Comparison of ENCODE assay signal across 35 cellular contexts in the genomic region with DNA sequence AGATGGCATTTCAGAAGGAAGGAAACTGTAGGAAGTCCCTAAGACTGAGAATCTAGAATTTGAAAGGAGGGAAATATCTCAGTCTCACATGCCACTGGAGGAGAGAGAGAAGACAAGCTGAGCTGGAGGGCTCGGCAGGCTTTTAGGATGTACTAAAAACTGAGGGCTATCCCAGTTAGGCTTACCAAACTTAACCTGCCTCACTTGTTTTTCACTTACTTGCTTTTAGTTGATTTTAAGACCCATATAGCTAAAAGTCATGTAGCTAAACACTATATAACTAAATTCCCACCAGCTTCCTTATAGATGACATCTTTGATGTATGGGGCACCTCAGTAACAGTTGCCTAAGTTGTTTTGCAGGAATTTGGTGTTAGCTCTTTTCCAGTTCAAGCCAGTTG.
"Had no signal": no experiment of that assay in that cellular context is flagged by ENCODE, and none has a peak within 500 bp of the region (broad histone marks: within the 10 kb centered on the region; RNA-seq: fewer than 3 reads in every experiment).

No MANE protein-coding gene starts in this region.

- H3K9ac ChIP-seq: KMS-11 had no signal

- H3K4me2 ChIP-seq: KMS-11 had no signal

- H3K36me3 ChIP-seq: MG63 had no signal

- H3K4me3 ChIP-seq: MG63 had no signal

- H3K9me3 ChIP-seq: MG63 had no signal

- DNase-seq: Karpas-422, Kasumi-1, MG63, MM.1S, MV-4-11, NCI-H1048, NCI-H1092, NCI-H1092 treated with DMSO at 0.1 percent for 48 hours, NCI-H1105, NCI-H1105 treated with DMSO at 0.1 percent for 48 hours, NCI-H1417, NCI-H1417 treated with DMSO at 0.1 percent for 48 hours, NCI-H1436, NCI-H1436 treated with DMSO at 0.1 percent for 48 hours, NCI-H146, NCI-H1694, NCI-H1694 treated with DMSO at 0.1 percent for 48 hours, NCI-H187, NCI-H187 treated with DMSO at 0.1 percent for 48 hours, NCI-H1930, NCI-H2029, NCI-H2029 treated with DMSO at 0.1 percent for 48 hours, NCI-H2081, NCI-H2081 treated with DMSO at 0.1 percent for 48 hours, NCI-H2107, NCI-H2171, NCI-H2171 treated with DMSO at 0.1 percent for 48 hours, NCI-H2227 treated with DMSO at 0.1 percent for 48 hours, NCI-H226, NCI-H345, NCI-H446, NCI-H446 treated with DMSO at 0.1 percent for 48 hours, NCI-H510A, NCI-H510A treated with DMSO at 0.1 percent for 48 hours had no signal

- H3K27ac ChIP-seq: KMS-11 had no signal

- H3K27me3 ChIP-seq: MG63 had no signal
